ENCODE assay signal across 1 cellular context in genomic region chr10:80472234-80473095, GRCh38.
TF ChIP-seq lines count a peak whose summit lies in the region.

No MANE protein-coding gene starts in this region.

TF ChIP-seq in SK-N-SH, 30 proteins besides CTCF, POLR2A, EP300 and RAD21 (continued from another document):
- TF ChIP-seq PBX3 (IDR thresholded peaks at IDR 0.05) (peak; percentile 62), CHD2 (IDR thresholded peaks at IDR 0.05; ENCODE audit: low read length, partially characterized antibody) (no peak), MAX (IDR thresholded peaks at IDR 0.05; ENCODE audit: low read depth) (no peak), MXI1 (IDR thresholded peaks at IDR 0.05; ENCODE audit: low read depth, low read length) (no peak), YY1 (IDR thresholded peaks at IDR 0.05; ENCODE audit: low read depth) (no peak), MEF2A (IDR thresholded peaks at IDR 0.05; ENCODE audit: borderline replicate concordance, low read depth) (no peak), JUND (IDR thresholded peaks at IDR 0.05) (peak; percentile 39), FOXJ3 (CRISPR knock-in tag; IDR thresholded peaks at IDR 0.05) (no peak), REST (IDR thresholded peaks at IDR 0.05; ENCODE audit: low read depth, low read length) (no peak), SIN3A (IDR thresholded peaks at IDR 0.05; ENCODE audit: borderline replicate concordance, low read depth, low read length) (no peak), GATA2 (CRISPR knock-in tag; IDR thresholded peaks at IDR 0.05) (no peak), NRF1 (IDR thresholded peaks at IDR 0.05; ENCODE audit: low read depth, low read length) (no peak), TAF1 (IDR thresholded peaks at IDR 0.05; ENCODE audit: borderline replicate concordance, low read depth, low read length) (no peak)
